13 cellular contexts compared by ENCODE assay signal in genomic region chr1:200699871-200700270, GRCh38. TPM values are rescaled to one million over a fixed set of nuclear protein-coding genes. Genes with fewer than 3 reads are reported as not detected.
A peak's percentile ranks its signal among the peaks of the same experiment; 100 is the strongest.
DNase-seq lines count a peak whose midpoint lies in the region; ATAC-seq, FAIRE-seq and TF ChIP-seq lines count a peak whose summit lies in the region.
"Had no signal": no experiment of that assay in that cellular context is flagged by ENCODE, and none has a peak within 500 bp of the region (broad histone marks: within the 10 kb centered on the region; RNA-seq: fewer than 3 reads in every experiment).

No MANE protein-coding gene starts in this region.

- CTCF ChIA-PET in A549 (lab: Yijun Ruan, JAX): interaction anchor here (0.5 to 1.1 kb wide), 2 partner anchors 78 to 182 kb away, joined by 3 to 7 read pairs; no protein-coding TSS in a partner anchor
- CTCF ChIA-PET in HEK293 (lab: Yijun Ruan, JAX): no interaction called here

- TF ChIP-seq CTCF in A549 (IDR thresholded peaks at IDR 0.05) (no peak), HEK293 (tag by site-specific recombination; IDR thresholded peaks at IDR 0.05) (no peak), heart left ventricle (IDR thresholded peaks at IDR 0.05) (no peak), prostate gland (IDR thresholded peaks at IDR 0.05) (no peak)

- H3K4me3 ChIP-seq in A549: no peak overlapping the region
- H3K4me3 ChIP-seq in HEK293 (ENCODE audit: low read depth, low read length): no peak overlapping the region
- H3K4me3 ChIP-seq in heart left ventricle: no peak overlapping the region
- no peak overlapping the region for H3K4me3 ChIP-seq in prostate gland
- H3K4me3 ChIP-seq: BLaER1 treated with 17β-estradiol and CSF1 and Interleukin-3, amounts not matched to agents 10 nM and 100 nM; thoracic aorta had no signal

- TF ChIP-seq EP300 in A549 (IDR thresholded peaks at IDR 0.05): no peak

- TF ChIP-seq POLR2A in A549 (IDR thresholded peaks at IDR 0.05; ENCODE audit: low read length): no peak
- no peak for TF ChIP-seq POLR2A in heart left ventricle (IDR thresholded peaks at IDR 0.05)
- TF ChIP-seq POLR2A in prostate gland (IDR thresholded peaks at IDR 0.05): no peak

- POLR2A ChIA-PET in A549 (lab: Yijun Ruan, JAX): interaction anchor here (1.7 kb wide), 1 partner anchor 30 kb away, joined by 5 read pairs; the partner anchor contains the start of gene DDX59
- POLR2A ChIA-PET in HEK293 (lab: Yijun Ruan, JAX): interaction anchor here (1.1 kb wide), 1 partner anchor 39 kb away, joined by 3 read pairs; the partner anchor contains the start of gene CAMSAP2

- FAIRE-seq in A549 (lab: Jason Lieb, UNC): no peak
- FAIRE-seq: endometrium had no signal

- H3K9me3 ChIP-seq in A549 (no peaks in the 10 kb centered on the region), HEK293 (ENCODE audit: control insufficient read depth, insufficient read depth, low read depth, low read length) (no peaks in the 10 kb centered on the region), heart left ventricle (no peaks in the 10 kb centered on the region), prostate gland (no peaks in the 10 kb centered on the region)
- H3K9me3 ChIP-seq: thoracic aorta had no signal

- whole genome bisulfite sequencing in A549 (ENCODE audit: missing lambda C conversion rate): 11% methylated on average over 1 of the region's 1 CpG
- WGBS in heart left ventricle, 4 donors: 29 to 70% (median 52%) methylated on average over 1 of the region's 1 CpG
- 56% methylated on average over 1 of the region's 1 CpG for WGBS in prostate gland

- H3K27me3 ChIP-seq in heart left ventricle (no peaks in the 10 kb centered on the region), prostate gland (replicated peaks; ENCODE audit: insufficient read depth) (no peaks in the 10 kb centered on the region)
- H3K27me3 ChIP-seq: BLaER1 treated with 17β-estradiol and CSF1 and Interleukin-3, amounts not matched to agents 10 nM and 100 nM had no signal

- no peak for TF ChIP-seq RAD21 in A549 (conservative IDR thresholded peaks at IDR 0.05 in 1 of 2, IDR thresholded peaks at IDR 0.05 in 1 of 2)

- DNase-seq in A549 (ENCODE audit: low read depth in 1 of 2, low spot score in 1 of 2) (peak in 1 of 2 experiments; percentile 29), glomerular visceral epithelial cell (ENCODE audit: extremely low spot score) (peak; percentile 44), heart left ventricle (no peak), prostate gland (ENCODE audit: low spot score) (no peak), NCI-H2171 (lab: John Stamatoyannopoulos, UW) (no peak), amygdala (lab: John Stamatoyannopoulos, UW) (no peak)
- DNase-seq: activated CD4-positive, alpha-beta memory T cell treated with anti-CD3 and anti-CD28 coated beads, Interleukin-2, amount 10 ng/mL, durations not matched to agents 7 days and 5 days; stimulated activated CD4-positive, alpha-beta T cell treated with anti-CD3 and anti-CD28 coated beads, Interleukin-4, amount 100 ng/mL, for 4 hours had no signal

- no peak overlapping the region for H3K27ac ChIP-seq in A549
- H3K27ac ChIP-seq in HEK293 (ENCODE audit: extremely low read depth, low read depth, low read length): no peak overlapping the region
- no peak overlapping the region for H3K27ac ChIP-seq in heart left ventricle
- no peak overlapping the region for H3K27ac ChIP-seq in prostate gland
- H3K27ac ChIP-seq: BLaER1 treated with 17β-estradiol and CSF1 and Interleukin-3, amounts not matched to agents 10 nM and 100 nM; thoracic aorta had no signal

- no peaks in the 10 kb centered on the region for H3K36me3 ChIP-seq in HEK293 (ENCODE audit: control insufficient read depth in 2 of 2, insufficient read depth in 1 of 2, low read length in 2 of 2)
- H3K36me3 ChIP-seq in heart left ventricle: no peaks in the 10 kb centered on the region
- H3K36me3 ChIP-seq in prostate gland: no peaks in the 10 kb centered on the region
- H3K36me3 ChIP-seq: BLaER1 treated with 17β-estradiol and CSF1 and Interleukin-3, amounts not matched to agents 10 nM and 100 nM; thoracic aorta had no signal

- no peaks in the 10 kb centered on the region for H3K4me1 ChIP-seq in A549
- no peaks in the 10 kb centered on the region for H3K4me1 ChIP-seq in HEK293 (ENCODE audit: control insufficient read depth, insufficient read depth, low read length)
- no peaks in the 10 kb centered on the region for H3K4me1 ChIP-seq in heart left ventricle
- H3K4me1 ChIP-seq in prostate gland (replicated peaks): no peaks in the 10 kb centered on the region

- peak; percentile 39 to 56; a peak in 2 of 6 replicates for ATAC-seq in A549
- ATAC-seq in SK-N-SH treated with all-trans-retinoic acid at 6 μM for 48 hours: peak; percentile 99
- ATAC-seq in heart left ventricle: no peak

- no peak overlapping the region for H3K4me2 ChIP-seq in A549
- H3K4me2 ChIP-seq: BLaER1 treated with 17β-estradiol and CSF1 and Interleukin-3, amounts not matched to agents 10 nM and 100 nM had no signal

- intact Hi-C loops in heart left ventricle (cut with DNase I): no loop called here
- intact Hi-C loops in prostate gland (cut with DNase I): no loop called here

TF ChIP-seq in A549, 52 proteins besides CTCF, POLR2A, EP300 and RAD21 (continues in another document):
- TF ChIP-seq ZNF302 (CRISPR knock-in tag; IDR thresholded peaks at IDR 0.05) (no peak), ZC3H11A (IDR thresholded peaks at IDR 0.05) (no peak), CHD2 (IDR thresholded peaks at IDR 0.05; ENCODE audit: low read length, partially characterized antibody) (no peak), SREBF2 (IDR thresholded peaks at IDR 0.05) (no peak), GATA3 (IDR thresholded peaks at IDR 0.05; ENCODE audit: borderline replicate concordance) (no peak), CHD4 (IDR thresholded peaks at IDR 0.05; ENCODE audit: borderline replicate concordance) (no peak), RFX5 (IDR thresholded peaks at IDR 0.05) (no peak), ESRRA (IDR thresholded peaks at IDR 0.05; ENCODE audit: borderline replicate concordance, low read length) (no peak), MYC (IDR thresholded peaks at IDR 0.05; ENCODE audit: borderline replicate concordance, low read length) (no peak), FOXS1 (CRISPR knock-in tag; IDR thresholded peaks at IDR 0.05) (no peak), FOSB (CRISPR knock-in tag; IDR thresholded peaks at IDR 0.05) (no peak), NFE2L2 (conservative IDR thresholded peaks at IDR 0.05; ENCODE audit: low read length) (no peak), ZFP36 (IDR thresholded peaks at IDR 0.05; ENCODE audit: borderline replicate concordance, partially characterized antibody) (no peak)

TF ChIP-seq in HEK293, 187 proteins besides CTCF, POLR2A, EP300 and RAD21:
- TF ChIP-seq KLF16 (tag by site-specific recombination; IDR thresholded peaks at IDR 0.05) (no peak), ZNF514 (tag by site-specific recombination; IDR thresholded peaks at IDR 0.05) (no peak), ZNF155 (tag by site-specific recombination; IDR thresholded peaks at IDR 0.05) (no peak), ZNF560 (tag by site-specific recombination; IDR thresholded peaks at IDR 0.05; ENCODE audit: borderline replicate concordance) (no peak), ZNF664 (tag by site-specific recombination; IDR thresholded peaks at IDR 0.05) (no peak), ZIC2 (tag by site-specific recombination; IDR thresholded peaks at IDR 0.05) (peak; percentile 78), SCRT1 (tag by site-specific recombination; IDR thresholded peaks at IDR 0.05; ENCODE audit: borderline replicate concordance) (no peak)

TF ChIP-seq in SK-N-SH treated with all-trans-retinoic acid at 6 μM for 48 hours, 23 proteins besides CTCF, POLR2A, EP300 and RAD21:
- no peak for TF ChIP-seq CSDC2 (CRISPR knock-in tag; IDR thresholded peaks at IDR 0.05)
- TF ChIP-seq TOX (CRISPR knock-in tag; IDR thresholded peaks at IDR 0.05; ENCODE audit: borderline replicate concordance): 0 out of 2 replicates have a peak, but pooled peaks have one; percentile 20

RNA-seq across cellular contexts. Expression of gene DDX59, which starts 30.2 kb away (rescaled TPM):
- polyA plus RNA-seq in A549 (2011; rRNA removed): 28.7 and 42.9 TPM in 2 replicates
- 9.3 and 9.9 TPM in 2 replicates for polyA plus RNA-seq in A549 (2012; cell fraction: cytosol; rRNA removed)
- 4.6 and 9.1 TPM in 2 replicates for polyA plus RNA-seq in A549 (2012; cell fraction: nucleus; rRNA removed)
- polyA plus RNA-seq in A549 (2017; fragmentation: RNase III; extraction: RNeasy Plus Mini Kit Qiagen cat#74134 plus additional on column Dnase treatment): 16.0 to 16.6 TPM (median 16.3 TPM) in 3 replicates
- 20.9 and 23.3 TPM in 2 replicates for polyA minus RNA-seq in A549 (2011; rRNA and poly(A)+ RNA removed)
- total RNA-seq in heart left ventricle: 10 to 100 TPM; 12.9 to 21.6 (median 15.9) TPM
- polyA plus RNA-seq in heart left ventricle: 10 to 100 TPM in 1 of 2 donors, 1 to 10 TPM in 1; 10.0 to 15.5 TPM
- total RNA-seq in prostate gland: 10 to 100 TPM; 19.5 to 28.1 TPM

RNA-seq across cellular contexts. Expression of gene CAMSAP2, which starts 38.8 kb away (rescaled TPM):
- 28.4 and 28.5 TPM in 2 replicates for polyA plus RNA-seq in A549 (2011; rRNA removed)
- polyA plus RNA-seq in A549 (2012; cell fraction: cytosol; rRNA removed): 3.5 and 4.0 TPM in 2 replicates
- 2.0 and 3.4 TPM in 2 replicates for polyA plus RNA-seq in A549 (2012; cell fraction: nucleus; rRNA removed)
- polyA plus RNA-seq in A549 (2017; fragmentation: RNase III; extraction: RNeasy Plus Mini Kit Qiagen cat#74134 plus additional on column Dnase treatment): 17.3 to 18.1 TPM (median 17.6 TPM) in 3 replicates
- polyA minus RNA-seq in A549 (2011; rRNA and poly(A)+ RNA removed): 18.7 and 22.2 TPM in 2 replicates
- total RNA-seq in heart left ventricle: 10 to 100 TPM; 33.5 to 53.7 (median 37.5) TPM
- polyA plus RNA-seq in heart left ventricle: 10 to 100 TPM in 1 of 2 donors, 1 to 10 TPM in 1; 7.0 to 16.9 TPM
- 10 to 100 TPM; 15.8 to 22.8 TPM for total RNA-seq in prostate gland

Comparison
In these comparisons a context has a peak if more than half of its experiments do, and no peak if none do; other contexts are left out.
1. ATAC-seq: peak in A549 (2 of 2) and SK-N-SH treated with all-trans-retinoic acid at 6 μM for 48 hours (single experiment); none in heart left ventricle (0 of 4).